Comparison of ENCODE assay signal across 8 cellular contexts in genomic region chr4:169115897-169116254, GRCh38.
DNase-seq lines count a peak whose midpoint lies in the region; ATAC-seq and TF ChIP-seq lines count a peak whose summit lies in the region.

No MANE protein-coding gene starts in this region.

- H3K4me1 ChIP-seq in ascending aorta (peaks cover 0 to 9% of the 10 kb centered on the region in 2 donors), lung (ENCODE audit: control insufficient read depth in 2 of 2, insufficient read depth in 2 of 2, low read length in 2 of 2) (peaks cover 0 to 4% of the 10 kb centered on the region in 2 donors)

- in situ Hi-C loops in GM13977 (cut with MboI; ENCODE audit: low pct_unique_long_range_greater_than_20kb, low sequenced_read_pairs, unreplicated experiment): no loop called here

- peak overlapping the region; percentile 77 to 90 for H3K27ac ChIP-seq in ascending aorta
- H3K27ac ChIP-seq in lung (ENCODE audit: low read depth in 1 of 2, low read length in 1 of 2): no peak overlapping the region

- DNase-seq in AG10803 (ENCODE audit: low read depth) (peak; percentile 97), HT-29 (ENCODE audit: low spot score) (peak; percentile 86), ascending aorta (ENCODE audit: low spot score in 2 of 2) (peak in 1 of 2 donors; percentile 73), lung (ENCODE audit: low spot score) (peak; percentile 65), NCI-H446 (lab: John Stamatoyannopoulos, UW) (no peak), GM13977 (ENCODE audit: low spot score) (no peak)

- peak; percentile 62 for TF ChIP-seq CTCF in AG10803 (conservative IDR thresholded peaks at IDR 0.05; ENCODE audit: low read length)
- peak in 2 of 3 experiments; percentile 29 to 30 for TF ChIP-seq CTCF in ascending aorta (IDR thresholded peaks at IDR 0.05)
- no peak for TF ChIP-seq CTCF in lung (IDR thresholded peaks at IDR 0.05; ENCODE audit: control extremely low read depth, extremely low read depth)
- TF ChIP-seq CTCF in GM13977 (IDR thresholded peaks at IDR 0.05; ENCODE audit: extremely low read depth, insufficient read depth, missing control alignments): no peak

- H3K4me3 ChIP-seq in AG10803 (ENCODE audit: low read length) (no peak overlapping the region), ascending aorta (no peak overlapping the region), lung (no peak overlapping the region)

- 58 to 63% methylated on average over 4 of the region's 4 CpGs for WGBS in lung, 2 donors

- ATAC-seq in lung (ENCODE audit: insufficient read depth, low FRiP score) (peak; percentile 90), HG02870 (IDR thresholded peaks at IDR 0.05; ENCODE audit: unreplicated experiment) (no peak), HG03159 (IDR thresholded peaks at IDR 0.05; ENCODE audit: unreplicated experiment) (no peak)

- intact Hi-C loops in ascending aorta (cut with DNase I): loop anchor here (5.0 kb wide), 2 partner anchors 54 to 109 kb away; no protein-coding TSS in a partner anchor

- peaks cover 12 to 28% of the 10 kb centered on the region in 2 donors for H3K36me3 ChIP-seq in ascending aorta
- H3K36me3 ChIP-seq in lung (ENCODE audit: control insufficient read depth in 2 of 2, insufficient read depth in 2 of 2, low read length in 2 of 2): peaks cover 6 to 13% of the 10 kb centered on the region in 2 donors

- no peaks in the 10 kb centered on the region for H3K27me3 ChIP-seq in ascending aorta
- no peaks in the 10 kb centered on the region for H3K27me3 ChIP-seq in lung (ENCODE audit: control insufficient read depth, insufficient read depth)

- H3K9me3 ChIP-seq in ascending aorta: no peaks in the 10 kb centered on the region
- H3K9me3 ChIP-seq in lung (ENCODE audit: control insufficient read depth in 2 of 2, insufficient read depth in 1 of 2, low read length in 1 of 2): no peaks in the 10 kb centered on the region

Comparison
In these comparisons a context has a peak if more than half of its experiments do, and no peak if none do; other contexts are left out.
1. DNase-seq: peak in AG10803 (single experiment), HT-29 (single experiment) and lung (single experiment); none in NCI-H446 (0 of 2) and GM13977 (single experiment).
2. CTCF ChIP-seq: peak in AG10803 (single experiment) and ascending aorta (2 of 3); none in lung (single experiment) and GM13977 (single experiment).
3. H3K27ac ChIP-seq: peak in ascending aorta (2 of 2); none in lung (0 of 2).